8 cellular contexts compared by ENCODE assay signal in the genomic region with DNA sequence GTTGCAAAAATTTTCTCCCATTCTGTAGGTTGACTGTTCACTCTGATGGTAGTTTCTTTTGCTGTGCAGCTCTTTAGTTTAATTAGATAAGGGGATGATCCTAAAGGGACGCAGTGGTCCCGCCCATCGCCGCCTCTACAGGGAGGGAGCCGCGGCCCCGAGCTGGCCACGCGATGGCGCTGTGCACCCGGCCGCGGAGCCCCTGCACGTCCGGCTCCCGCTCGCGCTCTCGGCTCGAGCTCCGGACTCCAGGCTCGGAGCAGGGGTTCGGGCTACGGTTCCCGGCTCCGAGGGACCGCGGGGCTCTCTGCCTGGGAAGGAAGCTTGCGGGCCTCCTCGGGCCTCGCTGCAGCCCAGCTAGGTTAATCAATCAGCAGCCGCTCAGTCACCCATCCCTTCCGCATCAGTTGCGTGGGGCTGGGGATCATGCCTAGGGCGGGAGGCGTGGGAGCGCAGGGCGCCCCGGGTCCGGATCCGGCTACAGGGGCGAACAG.
DNase-seq lines count a peak whose midpoint lies in the region; ATAC-seq and TF ChIP-seq lines count a peak whose summit lies in the region.

No MANE protein-coding gene starts in this region.

- H3K36me3 ChIP-seq in adrenal gland (replicated peaks in 1 of 2) (no peaks in the 10 kb centered on the region), rectal smooth muscle tissue (ENCODE audit: control insufficient read depth, insufficient read depth, low read length) (no peaks in the 10 kb centered on the region)

- H3K27me3 ChIP-seq in adrenal gland, result no peaks in the 10 kb centered on the region
- H3K27me3 ChIP-seq in right cardiac atrium (ENCODE audit: control insufficient read depth, insufficient read depth), result no peaks in the 10 kb centered on the region
- peaks cover 4% of the 10 kb centered on the region for H3K27me3 ChIP-seq in rectal smooth muscle tissue (ENCODE audit: control insufficient read depth, insufficient read depth, low read length)

- ATAC-seq in HG02870 (IDR thresholded peaks at IDR 0.05; ENCODE audit: unreplicated experiment) (peak; percentile 84), right cardiac atrium (peak; percentile 94 to 96)

- intact Hi-C loops in adrenal gland (cut with DNase I), result loop anchor here in 1 of 2 donors (10.0 kb wide), 2 partner anchors 166 to 786 kb away; no protein-coding TSS in a partner anchor
- intact Hi-C loops in right cardiac atrium (cut with DNase I), result loop anchor here (5.0 to 10.0 kb wide), 8 partner anchors 646 to 946 kb away; a partner anchor contains a TSS

- TF ChIP-seq CTCF in GM13976 (IDR thresholded peaks at IDR 0.05; ENCODE audit: borderline replicate concordance, control extremely low read depth, extremely low read depth, insufficient read depth, missing control alignments) (peak; percentile 93), adrenal gland (IDR thresholded peaks at IDR 0.05) (peak; percentile 66 to 96 (median 82))

- no peaks in the 10 kb centered on the region for H3K9me3 ChIP-seq in adrenal gland (replicated peaks in 1 of 3)
- peaks cover 2% of the 10 kb centered on the region for H3K9me3 ChIP-seq in right cardiac atrium (ENCODE audit: control insufficient read depth, low read length)

- H3K27ac ChIP-seq in adrenal gland (no peak overlapping the region), right cardiac atrium (ENCODE audit: low read length) (no peak overlapping the region), rectal smooth muscle tissue (ENCODE audit: low read depth, low read length) (no peak overlapping the region)

- H3K4me3 ChIP-seq in adrenal gland (peak overlapping the region in 1 of 4 donors; percentile 27), right cardiac atrium (ENCODE audit: low read length) (peak overlapping the region; percentile 41), rectal smooth muscle tissue (ENCODE audit: low read length) (peak overlapping the region; percentile 61)

- peak; percentile 91 for DNase-seq in GM13976 (ENCODE audit: low spot score)
- peak; percentile 55 for DNase-seq in SKM-1 treated with dmso at 0.1 percent for 144 hours (lab: John Stamatoyannopoulos, UW; ENCODE audit: unreplicated experiment)
- DNase-seq in adrenal gland, result peak; percentile 56 to 80 (median 74)
- DNase-seq in right cardiac atrium, result peak; percentile 76 to 92 (median 89)
- no peak for DNase-seq in NCI-H69 (lab: John Stamatoyannopoulos, UW)
- DNase-seq in NCI-H226, result no peak

- WGBS in adrenal gland, 4 donors, result 0 to 18% (median 11%) methylated on average over 1 to 42 of the region's 42 CpGs
- 1% methylated on average over 42 of the region's 42 CpGs for WGBS in right cardiac atrium

- in situ Hi-C loops in GM13976 (cut with MboI; ENCODE audit: low sequenced_read_pairs, unreplicated experiment), result loop anchor here (10.0 kb wide), 1 partner anchor 786 kb away; no protein-coding TSS in a partner anchor

- no peak overlapping the region for H3K9ac ChIP-seq in rectal smooth muscle tissue (ENCODE audit: low read length)

- no peak for TF ChIP-seq POLR2A in adrenal gland (IDR thresholded peaks at IDR 0.05)

- H3K4me1 ChIP-seq in adrenal gland (replicated peaks in 1 of 2), result peaks cover 0 to 8% of the 10 kb centered on the region in 2 donors
- H3K4me1 ChIP-seq in right cardiac atrium (ENCODE audit: control insufficient read depth, insufficient read depth, low read length), result no peaks in the 10 kb centered on the region
- H3K4me1 ChIP-seq in rectal smooth muscle tissue (ENCODE audit: control insufficient read depth, insufficient read depth, low read length), result peaks cover 10% of the 10 kb centered on the region

Comparison
In these comparisons a context has a peak if more than half of its experiments do, and no peak if none do; other contexts are left out.
1. DNase-seq: peak in GM13976 (single experiment), SKM-1 treated with dmso at 0.1 percent for 144 hours (single experiment), adrenal gland (7 of 7) and right cardiac atrium (3 of 3); none in NCI-H69 (single experiment) and NCI-H226 (single experiment).